11 cellular contexts compared by ENCODE assay signal in the genomic region with DNA sequence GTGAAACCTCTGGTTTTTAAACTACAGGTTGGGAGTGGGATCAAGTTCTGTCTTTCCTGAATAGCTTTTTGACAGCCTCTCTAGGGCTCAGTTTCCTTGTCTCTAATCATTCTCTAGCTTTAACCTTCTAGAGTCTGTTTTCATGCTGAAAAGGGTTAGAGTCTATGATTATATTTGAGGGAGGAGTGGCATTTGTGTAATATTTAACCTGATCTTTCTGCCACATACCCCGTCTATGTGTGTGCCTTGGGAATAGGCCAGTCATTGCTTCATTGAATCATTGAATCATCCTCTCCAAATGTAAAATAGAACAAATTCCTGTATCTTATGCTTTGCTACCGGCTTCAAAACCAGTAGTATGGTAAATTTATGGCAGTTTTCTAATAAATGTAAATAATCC.
DNase-seq lines count a peak whose midpoint lies in the region; ATAC-seq and TF ChIP-seq lines count a peak whose summit lies in the region.
"Had no signal": no experiment of that assay in that cellular context is flagged by ENCODE, and none has a peak within 500 bp of the region (broad histone marks: within the 10 kb centered on the region; RNA-seq: fewer than 3 reads in every experiment).

No MANE protein-coding gene starts in this region.

- H3K36me3 ChIP-seq in left ventricle myocardium inferior: peaks cover 27% of the 10 kb centered on the region
- H3K36me3 ChIP-seq in muscle layer of duodenum (ENCODE audit: control insufficient read depth in 1 of 2, insufficient read depth in 2 of 2, low read length in 2 of 2): peaks cover 9 to 14% of the 10 kb centered on the region in 2 donors
- H3K36me3 ChIP-seq in vagina: no peaks in the 10 kb centered on the region

- H3K4me1 ChIP-seq in left ventricle myocardium inferior: peaks cover 98% of the 10 kb centered on the region
- peaks cover 6 to 24% of the 10 kb centered on the region in 2 donors for H3K4me1 ChIP-seq in muscle layer of duodenum (ENCODE audit: control insufficient read depth in 1 of 2, insufficient read depth in 2 of 2, low read length in 2 of 2)
- peaks cover 65% of the 10 kb centered on the region for H3K4me1 ChIP-seq in vagina

- ATAC-seq in Right ventricle myocardium superior (ENCODE audit: poor library complexity) (no peak), GM18873 (IDR thresholded peaks at IDR 0.05; ENCODE audit: low FRiP score, unreplicated experiment) (no peak), GM18868 (IDR thresholded peaks at IDR 0.05; ENCODE audit: unreplicated experiment) (no peak)

- H3K27me3 ChIP-seq in left ventricle myocardium inferior (ENCODE audit: low read depth) (no peaks in the 10 kb centered on the region), muscle layer of duodenum (ENCODE audit: low read depth, low read length) (no peaks in the 10 kb centered on the region), vagina (no peaks in the 10 kb centered on the region)
- H3K27me3 ChIP-seq: spleen had no signal

- DNase-seq in left ventricle myocardium inferior: no peak
- no peak for DNase-seq in Right ventricle myocardium superior
- peak; percentile 67 for DNase-seq in fibroblast of gingiva (ENCODE audit: low read depth)
- DNase-seq in vagina (ENCODE audit: extremely low spot score in 2 of 2): no peak
- no peak for DNase-seq in OCI-M2 (lab: John Stamatoyannopoulos, UW; ENCODE audit: unreplicated experiment)
- DNase-seq: DND-41, spleen had no signal

- TF ChIP-seq CTCF in left ventricle myocardium inferior (IDR thresholded peaks at IDR 0.05; ENCODE audit: borderline replicate concordance): no peak
- TF ChIP-seq CTCF in vagina (IDR thresholded peaks at IDR 0.05): no peak

- TF ChIP-seq POLR2A in vagina (IDR thresholded peaks at IDR 0.05): no peak

- no peak overlapping the region for H3K4me3 ChIP-seq in left ventricle myocardium inferior
- peak overlapping the region in 1 of 2 donors; percentile 23 for H3K4me3 ChIP-seq in muscle layer of duodenum (ENCODE audit: low read depth in 1 of 2, low read length in 2 of 2)
- H3K4me3 ChIP-seq in vagina: no peak overlapping the region
- H3K4me3 ChIP-seq: lung, spleen had no signal

- intact Hi-C loops in left ventricle myocardium inferior (cut with micrococcal nuclease) (loop anchor here (5.0 to 10.0 kb wide), 2 partner anchors 95 to 237 kb away; no protein-coding TSS in a partner anchor), Right ventricle myocardium superior (cut with DNase I) (no loop called here), vagina (cut with DNase I) (no loop called here)

- H3K27ac ChIP-seq in left ventricle myocardium inferior (replicated peaks) (peak overlapping the region; percentile 93), muscle layer of duodenum (ENCODE audit: low read length) (peak overlapping the region; percentile 65), vagina (peak overlapping the region; percentile 66)
- H3K27ac ChIP-seq: spleen had no signal

- H3K9me3 ChIP-seq in left ventricle myocardium inferior (replicated peaks): no peaks in the 10 kb centered on the region
- no peaks in the 10 kb centered on the region for H3K9me3 ChIP-seq in muscle layer of duodenum (ENCODE audit: control insufficient read depth in 1 of 2, low read length in 2 of 2)
- no peaks in the 10 kb centered on the region for H3K9me3 ChIP-seq in vagina
- H3K9me3 ChIP-seq: spleen had no signal
